Comparison of ENCODE assay signal across 8 cellular contexts in genomic region chr4:163332526-163333405, GRCh38. TPM values are rescaled to one million over a fixed set of nuclear protein-coding genes. Genes with fewer than 3 reads are reported as not detected.
DNase-seq lines count a peak whose midpoint lies in the region; ATAC-seq, FAIRE-seq and TF ChIP-seq lines count a peak whose summit lies in the region.

TSS of gene NPY1R (minus strand) at chr4:163332596. CDS start at chr4:163326554, 6,042 bp downstream.

- H3K27ac ChIP-seq in PC-3 (ENCODE audit: low read length) (no peak within 1 kb of the TSS), ascending aorta (peak within 1 kb of the TSS; percentile 73 to 90)

- TSS peak; percentile 58 for BruUV-seq in PC-3 (replicated peaks; lab: Mats Ljungman, UMichigan)

- DNase-seq in D721Med (ENCODE audit: insufficient read length, low spot score) (peak; percentile 37), PC-3 (peak; percentile 70), ascending aorta (ENCODE audit: low spot score in 2 of 2) (peak; percentile 8 to 88), left ventricle myocardium superior (peak; percentile 58), posterior cingulate gyrus (peak; percentile 43 to 95 (median 74)), NCI-H1436 (lab: John Stamatoyannopoulos, UW) (no peak)

- H3F3A ChIP-seq in PC-3 (ENCODE audit: low read length, unreplicated experiment): no peaks in the 10 kb centered on the region

- peak within 1 kb of the TSS; percentile 92 for H3K4me2 ChIP-seq in PC-3 (ENCODE audit: low read length)

- H3K27me3 ChIP-seq in PC-3 (ENCODE audit: low read length): peaks cover 21% of the 10 kb centered on the region
- no peaks in the 10 kb centered on the region for H3K27me3 ChIP-seq in ascending aorta

- peak within 1 kb of the TSS; percentile 95 for H2AFZ ChIP-seq in PC-3 (ENCODE audit: low read length)

- H3K9ac ChIP-seq in PC-3 (ENCODE audit: low read length): peak within 1 kb of the TSS; percentile 10; the same call in 1 of the 2 replicates

- no peak for FAIRE-seq in D721Med (lab: Jason Lieb, UNC)

- ATAC-seq in GM19468 (IDR thresholded peaks at IDR 0.05; ENCODE audit: extremely low read depth, unreplicated experiment) (peak; percentile 87), HG03565 (IDR thresholded peaks at IDR 0.05; ENCODE audit: unreplicated experiment) (peak; percentile 63), PC-3 (peak; percentile 80), left ventricle myocardium superior (peak; percentile 97)

- H3K79me2 ChIP-seq in PC-3 (ENCODE audit: low read length): no peaks in the 10 kb centered on the region

- H3K36me3 ChIP-seq in PC-3 (ENCODE audit: low read depth, low read length) (no peaks in the 10 kb centered on the region), ascending aorta (no peaks in the 10 kb centered on the region)

- H4K20me1 ChIP-seq in PC-3 (ENCODE audit: low read length): no peaks in the 10 kb centered on the region

- TF ChIP-seq CTCF in D721Med (IDR thresholded peaks at IDR 0.05; ENCODE audit: insufficient read depth, missing control alignments): peak; percentile 87
- peak; percentile 76 for TF ChIP-seq CTCF in PC-3 (conservative IDR thresholded peaks at IDR 0.05; ENCODE audit: low read depth, low read length)
- TF ChIP-seq CTCF in ascending aorta (IDR thresholded peaks at IDR 0.05): peak in 2 of 3 experiments; percentile 62 to 70

- H3K9me3 ChIP-seq in PC-3 (ENCODE audit: low read length): no peaks in the 10 kb centered on the region
- no peaks in the 10 kb centered on the region for H3K9me3 ChIP-seq in ascending aorta

- H3K4me1 ChIP-seq in PC-3 (ENCODE audit: insufficient read depth, low read length) (no peaks in the 10 kb centered on the region), ascending aorta (peaks cover 0 to 9% of the 10 kb centered on the region in 2 donors)

- intact Hi-C loops in PC-3 (cut with micrococcal nuclease) (loop anchor here (1.0 to 5.0 kb wide), 6 partner anchors 110 to 835 kb away; partner anchors contain the start of gene NAF1), ascending aorta (cut with DNase I) (loop anchor here (2.0 to 10.0 kb wide), 6 partner anchors 166 to 835 kb away; partner anchors contain the start of gene NAF1), left ventricle myocardium superior (cut with micrococcal nuclease) (loop anchor here (10.0 kb wide), 1 partner anchor 688 kb away; no protein-coding TSS in a partner anchor), posterior cingulate gyrus (cut with DNase I) (loop anchor here (1.0 to 10.0 kb wide), 4 partner anchors 165 to 834 kb away; partner anchors contain the start of gene NAF1)

- POLR2A ChIA-PET in PC-3 (lab: Charles Lee; ENCODE audit: unreplicated experiment): interaction anchor here (0.6 kb wide), 1 partner anchor 1818 kb away, joined by 3 read pairs; no protein-coding TSS in a partner anchor

- H3K4me3 ChIP-seq in PC-3 (ENCODE audit: low read length): peak within 1 kb of the TSS; percentile 76
- peak within 1 kb of the TSS; percentile 73 to 74 for H3K4me3 ChIP-seq in ascending aorta

- CTCF ChIA-PET in PC-3 (lab: Charles Lee): interaction anchor here (0.6 to 0.9 kb wide), 5 partner anchors 116 to 285 kb away, joined by 3 to 7 read pairs (median 3); no protein-coding TSS in a partner anchor

- H3K9me2 ChIP-seq in PC-3 (replicated peaks; ENCODE audit: low read length): no peaks in the 10 kb centered on the region

RNA-seq across cellular contexts. Expression of gene NPY1R, which starts in this region (rescaled TPM):
- 1.3 and 1.7 TPM in 2 replicates for total RNA-seq in PC-3 (2014; rRNA removed)
- total RNA-seq in ascending aorta: 248 TPM
- total RNA-seq in left ventricle myocardium superior: 0.69 TPM

Comparison
In these comparisons a context has a peak if more than half of its experiments do, and no peak if none do; other contexts are left out.
1. RNA of gene NPY1R (total RNA-seq): 248 TPM in ascending aorta (single experiment); 1.3 to 1.7 TPM in PC-3 and 0.69 TPM in left ventricle myocardium superior (single experiment); every median in the first group is over 10 times any median in the second.
2. Peak in DNase-seq and ATAC-seq in left ventricle myocardium superior; RNA of the gene not detected or under 1 TPM.
3. Peak in every context shown above with its lines, with median percentiles within 50 percentile points of each other: CTCF ChIP-seq and ATAC-seq.